8 cellular contexts compared by ENCODE assay signal in the genomic region with DNA sequence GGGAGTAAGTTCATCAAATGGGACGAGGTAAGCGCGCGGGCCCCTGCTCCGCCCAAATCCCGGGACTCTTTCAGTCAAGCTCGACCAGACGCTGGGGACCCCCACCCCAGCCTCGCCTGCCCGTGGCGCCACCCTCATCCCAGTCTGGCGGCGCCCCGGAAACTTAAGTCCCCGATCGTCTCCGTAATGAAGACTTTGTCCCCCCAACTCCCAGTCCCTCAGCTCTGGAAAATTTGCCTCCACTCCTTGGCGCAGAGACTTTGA. TPM values are rescaled to one million over a fixed set of nuclear protein-coding genes. Genes with fewer than 3 reads are reported as not detected.
A peak's percentile ranks its signal among the peaks of the same experiment; 100 is the strongest.
DNase-seq lines count a peak whose midpoint lies in the region; ATAC-seq, FAIRE-seq and TF ChIP-seq lines count a peak whose summit lies in the region.

No MANE protein-coding gene starts in this region.

- TF ChIP-seq CTCF in bronchial epithelial cell (IDR thresholded peaks at IDR 0.05; ENCODE audit: insufficient read depth, low read length, severe bottlenecking) = no peak

- peak overlapping the region; percentile 11; the same call in 1 of the 2 replicates for H3K27ac ChIP-seq in ACC112 (ENCODE audit: low read depth, low read length)
- peak overlapping the region; percentile 63 for H3K27ac ChIP-seq in muscle layer of duodenum (ENCODE audit: low read length)

- peaks cover 21% of the 10 kb centered on the region for H3K79me2 ChIP-seq in ACC112 (ENCODE audit: control insufficient read depth, insufficient read depth, low read length, unreplicated experiment)

- H3K27me3 ChIP-seq in ACC112 (ENCODE audit: insufficient read depth, low read length) = no peaks in the 10 kb centered on the region
- H3K27me3 ChIP-seq in bronchial epithelial cell (ENCODE audit: control insufficient read depth, insufficient read depth, low read length) = no peaks in the 10 kb centered on the region
- H3K27me3 ChIP-seq in muscle layer of duodenum (ENCODE audit: low read depth, low read length) = no peaks in the 10 kb centered on the region

- H3K9me3 ChIP-seq in muscle layer of duodenum (ENCODE audit: control insufficient read depth in 1 of 2, low read length in 2 of 2) = no peaks in the 10 kb centered on the region

- H3K36me3 ChIP-seq in ACC112 (ENCODE audit: insufficient read depth, low read length) = 0 out of 2 replicates have a peak, but pooled peaks cover 4% of the 10 kb centered on the region
- H3K36me3 ChIP-seq in bronchial epithelial cell (ENCODE audit: control insufficient read depth, insufficient read depth, low read length) = peaks cover 23% of the 10 kb centered on the region
- H3K36me3 ChIP-seq in muscle layer of duodenum (ENCODE audit: control insufficient read depth in 1 of 2, insufficient read depth in 2 of 2, low read length in 2 of 2) = peaks cover 12 to 19% of the 10 kb centered on the region in 2 donors

- peak; percentile 13 for ATAC-seq in HG03139 (IDR thresholded peaks at IDR 0.05; ENCODE audit: unreplicated experiment)

- H3K4me1 ChIP-seq in ACC112 (ENCODE audit: control insufficient read depth, insufficient read depth, low read length, unreplicated experiment) = peaks cover 23% of the 10 kb centered on the region
- peaks cover 3 to 38% of the 10 kb centered on the region in 2 donors for H3K4me1 ChIP-seq in muscle layer of duodenum (ENCODE audit: control insufficient read depth in 1 of 2, insufficient read depth in 2 of 2, low read length in 2 of 2)

- FAIRE-seq in bronchial epithelial cell (lab: Jason Lieb, UNC) = no peak

- DNase-seq in bronchial epithelial cell (ENCODE audit: low read depth) = no peak
- no peak for DNase-seq in NCI-H345 (lab: John Stamatoyannopoulos, UW)
- no peak for DNase-seq in NCI-H82 treated with DMSO at 0.1 percent for 48 hours (lab: John Stamatoyannopoulos, UW; ENCODE audit: unreplicated experiment)
- no peak for DNase-seq in NCI-H1417 treated with DMSO at 0.1 percent for 48 hours (lab: John Stamatoyannopoulos, UW)
- no peak for DNase-seq in NCI-H1436 (lab: John Stamatoyannopoulos, UW)

- H3K4me3 ChIP-seq in ACC112 (ENCODE audit: low read depth, low read length) (peak overlapping the region; percentile 87), bronchial epithelial cell (ENCODE audit: low read depth, low read length) (peak overlapping the region; percentile 83), muscle layer of duodenum (ENCODE audit: low read depth in 1 of 2, low read length in 2 of 2) (peak overlapping the region; percentile 67 to 79)

- peak overlapping the region; percentile 55 for H2AFZ ChIP-seq in ACC112 (ENCODE audit: low read length, unreplicated experiment)

RNA-seq across cellular contexts. Expression of gene PLCB3, which starts 0.3 kb away (rescaled TPM):
- 20.8 and 33.3 TPM in 2 replicates for total RNA-seq in bronchial epithelial cell

RNA-seq across cellular contexts. Expression of gene PPP1R14B, which starts 4.9 kb away (rescaled TPM):
- 392 and 481 TPM in 2 replicates for total RNA-seq in bronchial epithelial cell

RNA-seq across cellular contexts. Expression of gene FKBP2, which starts 10.8 kb away (rescaled TPM):
- 45.0 and 91.1 TPM in 2 replicates for total RNA-seq in bronchial epithelial cell

RNA-seq across cellular contexts. Expression of gene VEGFB, which starts 17.3 kb away (rescaled TPM):
- 6.7 and 12.4 TPM in 2 replicates for total RNA-seq in bronchial epithelial cell

RNA-seq across cellular contexts. Expression of gene DNAJC4, which starts 21.3 kb away (rescaled TPM):
- 3.4 and 10.1 TPM in 2 replicates for total RNA-seq in bronchial epithelial cell
